ENCODE assay signal across 24 cellular contexts in the genomic region with DNA sequence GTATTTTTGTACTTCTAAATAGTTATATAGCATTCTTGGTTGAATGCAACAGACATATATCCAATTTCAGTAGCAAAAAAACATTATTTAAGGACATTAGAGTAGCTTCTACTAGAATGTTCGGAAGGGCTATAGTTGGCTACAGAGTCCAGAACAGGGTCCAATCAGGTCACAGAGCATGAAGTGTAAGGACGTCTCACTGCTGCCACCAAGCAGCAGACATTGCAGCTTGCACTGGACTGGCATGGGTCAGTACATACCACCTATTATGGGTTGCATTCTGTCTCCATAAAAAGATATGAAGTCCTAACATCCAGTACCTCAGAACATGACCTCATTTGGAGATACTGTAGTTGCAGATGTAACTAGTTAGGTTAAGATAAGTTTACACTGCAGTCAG.
DNase-seq lines count a peak whose midpoint lies in the region; ATAC-seq and TF ChIP-seq lines count a peak whose summit lies in the region.
"Had no signal": no experiment of that assay in that cellular context is flagged by ENCODE, and none has a peak within 500 bp of the region (broad histone marks: within the 10 kb centered on the region; RNA-seq: fewer than 3 reads in every experiment).

No MANE protein-coding gene starts in this region.

- no peak for TF ChIP-seq POLR2A in ovary (IDR thresholded peaks at IDR 0.05)

- no peak overlapping the region for H3K27ac ChIP-seq in C4-2B
- H3K27ac ChIP-seq in ovary: no peak overlapping the region
- no peak overlapping the region for H3K27ac ChIP-seq in lower lobe of right lung
- H3K27ac ChIP-seq in right atrium auricular region: no peak overlapping the region
- H3K27ac ChIP-seq: epithelial cell of prostate, left ventricle myocardium inferior, PC-9, upper lobe of right lung had no signal

- H3K27me3 ChIP-seq in ovary (no peaks in the 10 kb centered on the region), lower lobe of right lung (ENCODE audit: low read depth) (no peaks in the 10 kb centered on the region), right atrium auricular region (no peaks in the 10 kb centered on the region)
- H3K27me3 ChIP-seq: upper lobe of right lung had no signal

- TF ChIP-seq EP300 in ovary (IDR thresholded peaks at IDR 0.05): no peak

- no peaks in the 10 kb centered on the region for H3K36me3 ChIP-seq in ovary
- no peaks in the 10 kb centered on the region for H3K36me3 ChIP-seq in lower lobe of right lung
- H3K36me3 ChIP-seq in right atrium auricular region: no peaks in the 10 kb centered on the region
- H3K36me3 ChIP-seq: left ventricle myocardium inferior, MG63, upper lobe of right lung had no signal

- H3K9me3 ChIP-seq in ovary (no peaks in the 10 kb centered on the region), lower lobe of right lung (no peaks in the 10 kb centered on the region), right atrium auricular region (no peaks in the 10 kb centered on the region)
- H3K9me3 ChIP-seq: left ventricle myocardium inferior, MG63, mucosa of descending colon, upper lobe of right lung had no signal

- TF ChIP-seq CTCF in C4-2B (conservative IDR thresholded peaks at IDR 0.05): peak; percentile 39
- TF ChIP-seq CTCF in ovary (IDR thresholded peaks at IDR 0.05): no peak
- no peak for TF ChIP-seq CTCF in lower lobe of right lung (IDR thresholded peaks at IDR 0.05)
- no peak for TF ChIP-seq CTCF in right atrium auricular region (IDR thresholded peaks at IDR 0.05)

- H3K4me1 ChIP-seq in ovary (ENCODE audit: insufficient read depth): no peaks in the 10 kb centered on the region
- no peaks in the 10 kb centered on the region for H3K4me1 ChIP-seq in lower lobe of right lung
- H3K4me1 ChIP-seq in right atrium auricular region: no peaks in the 10 kb centered on the region
- H3K4me1 ChIP-seq: left ventricle myocardium inferior, upper lobe of right lung had no signal

- intact Hi-C loops in ovary (cut with DNase I): no loop called here
- intact Hi-C loops in lower lobe of right lung (cut with DNase I): no loop called here

- ATAC-seq in left lobe of liver: peak; percentile 94
- ATAC-seq in lower lobe of right lung: no peak
- ATAC-seq: mucosa of descending colon, upper lobe of right lung had no signal

- 35 to 55% (median 42%) methylated on average over 2 of the region's 2 CpGs for WGBS in ovary, 3 donors

- DNase-seq in HT-29 (ENCODE audit: low spot score): peak; percentile 42
- peak; percentile 16 for DNase-seq in RKO (ENCODE audit: low spot score)
- no peak for DNase-seq in left lobe of liver (ENCODE audit: low spot score)
- DNase-seq in ovary: no peak
- DNase-seq in lower lobe of right lung: no peak
- DNase-seq in activated CD8-positive, alpha-beta memory T cell treated with anti-CD3 and anti-CD28 coated beads, Interleukin-2, amount 50 U/mL, for 48 hours: no peak
- DNase-seq in right atrium auricular region (ENCODE audit: low spot score): no peak
- DNase-seq: activated CD4-positive, alpha-beta T cell treated with anti-CD3 and anti-CD28 coated beads, Interleukin-2, amount 50 U/mL, for 1 hour; activated naive CD8-positive, alpha-beta T cell treated with anti-CD3 and anti-CD28 coated beads for 36 hours; CD4-positive, CD25-positive, alpha-beta regulatory T cell; cerebellar nuclear complex; immature natural killer cell; left ventricle myocardium inferior; MG63; mucosa of descending colon; NCI-H146; NCI-H2171 treated with DMSO at 0.1 percent for 48 hours; NCI-H526; nephron progenitor cell; PC-9; SIG-M5; upper lobe of right lung had no signal

- H3K4me3 ChIP-seq in ovary (no peak overlapping the region), lower lobe of right lung (no peak overlapping the region), right atrium auricular region (no peak overlapping the region)
- H3K4me3 ChIP-seq: left ventricle myocardium inferior, MG63, mucosa of descending colon, PC-9, upper lobe of right lung had no signal

Comparison
In these comparisons a context has a peak if more than half of its experiments do, and no peak if none do; other contexts are left out.
1. DNase-seq: peak in HT-29 (single experiment) and RKO (single experiment); none in left lobe of liver (single experiment), ovary (0 of 5), lower lobe of right lung (single experiment), activated CD8-positive, alpha-beta memory T cell treated with anti-CD3 and anti-CD28 coated beads, Interleukin-2, amount 50 U/mL, for 48 hours (single experiment) and right atrium auricular region (single experiment).